In the genomic region with DNA sequence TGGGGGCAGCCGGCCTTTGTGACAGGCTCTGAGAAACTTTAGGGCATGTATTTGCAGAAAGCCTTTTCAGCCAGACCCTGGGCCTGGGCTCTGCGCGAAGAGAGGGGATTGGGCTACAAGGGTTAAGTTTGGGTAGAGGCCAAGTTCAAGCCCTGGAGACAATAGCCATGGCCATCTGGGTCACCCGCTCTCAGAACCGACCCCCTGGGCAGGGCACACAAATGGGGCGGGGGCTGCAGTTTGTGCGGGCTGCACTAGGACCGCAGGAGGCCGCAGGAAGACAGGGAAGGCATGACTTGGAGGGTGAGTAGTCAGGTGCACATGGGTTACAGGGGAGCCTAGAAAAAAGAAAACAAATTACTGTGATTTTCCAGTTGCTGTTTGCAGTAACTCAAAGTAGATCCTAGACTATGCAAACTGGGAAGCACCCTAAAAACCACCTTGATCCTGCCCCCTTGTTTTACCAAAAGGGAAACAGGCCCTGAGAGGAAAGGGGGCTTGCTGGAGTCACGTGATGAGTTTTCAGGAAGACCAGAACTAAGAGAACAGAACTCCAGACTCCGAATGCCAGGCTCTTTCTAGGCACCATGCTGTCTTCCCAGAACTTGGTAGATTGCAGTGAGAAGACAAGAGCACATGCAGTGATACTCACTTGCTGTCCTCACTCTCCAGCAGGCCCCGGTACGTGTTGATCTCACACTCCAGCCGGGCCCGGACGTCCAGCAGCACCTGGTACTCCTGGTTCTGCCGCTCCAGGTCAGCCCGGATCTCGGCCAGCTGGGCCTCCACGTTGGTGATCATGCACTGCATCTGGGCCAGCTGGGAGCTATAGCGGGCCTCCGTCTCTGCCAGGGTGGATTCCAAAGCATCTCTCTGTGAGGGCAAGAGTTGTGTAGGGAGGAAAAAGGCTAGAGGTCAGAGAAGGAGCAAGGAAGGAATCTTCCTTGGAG, we compare ENCODE assay signal across 1 cellular context.
TF ChIP-seq lines count a peak whose summit lies in the region.

No MANE protein-coding gene starts in this region.

TF ChIP-seq in HepG2, 621 proteins besides CTCF, POLR2A, EP300 and RAD21:
- TF ChIP-seq ZNF282 (IDR thresholded peaks at IDR 0.05; ENCODE audit: partially characterized antibody) (no peak), SNAI1 (CRISPR knock-in tag; IDR thresholded peaks at IDR 0.05; ENCODE audit: borderline replicate concordance) (no peak), CBFB (CRISPR knock-in tag; IDR thresholded peaks at IDR 0.05) (no peak), ZNF572 (CRISPR knock-in tag; IDR thresholded peaks at IDR 0.05) (no peak), ZNF782 (CRISPR knock-in tag; IDR thresholded peaks at IDR 0.05; ENCODE audit: borderline replicate concordance) (no peak), MTF2 (CRISPR knock-in tag; IDR thresholded peaks at IDR 0.05; ENCODE audit: borderline replicate concordance) (no peak), ZNF75D (CRISPR knock-in tag; IDR thresholded peaks at IDR 0.05; ENCODE audit: borderline replicate concordance) (no peak), KDM3A (CRISPR knock-in tag; IDR thresholded peaks at IDR 0.05; ENCODE audit: low read depth) (no peak), ZFP90 (CRISPR knock-in tag; IDR thresholded peaks at IDR 0.05; ENCODE audit: borderline replicate concordance) (no peak), ZNF430 (CRISPR knock-in tag; IDR thresholded peaks at IDR 0.05) (no peak), ZZZ3 (CRISPR knock-in tag; IDR thresholded peaks at IDR 0.05; ENCODE audit: borderline replicate concordance) (no peak), HIVEP1 (CRISPR knock-in tag; IDR thresholded peaks at IDR 0.05) (no peak), HDAC6 (IDR thresholded peaks at IDR 0.05; ENCODE audit: low read depth, low read length) (no peak), BRF2 (CRISPR knock-in tag; IDR thresholded peaks at IDR 0.05) (no peak), USF2 (IDR thresholded peaks at IDR 0.05; ENCODE audit: low read depth, low read length) (0 out of 2 replicates have a peak, but pooled peaks have one; percentile 30), USF2 (CRISPR knock-in tag; IDR thresholded peaks at IDR 0.05; ENCODE audit: borderline replicate concordance) (no peak), ZNF354B (CRISPR knock-in tag; IDR thresholded peaks at IDR 0.05) (no peak), RAD51 (IDR thresholded peaks at IDR 0.05; ENCODE audit: borderline replicate concordance) (peak; percentile 76; the same call in 1 of the 2 replicates)
- TF ChIP-seq, protein P1, sequence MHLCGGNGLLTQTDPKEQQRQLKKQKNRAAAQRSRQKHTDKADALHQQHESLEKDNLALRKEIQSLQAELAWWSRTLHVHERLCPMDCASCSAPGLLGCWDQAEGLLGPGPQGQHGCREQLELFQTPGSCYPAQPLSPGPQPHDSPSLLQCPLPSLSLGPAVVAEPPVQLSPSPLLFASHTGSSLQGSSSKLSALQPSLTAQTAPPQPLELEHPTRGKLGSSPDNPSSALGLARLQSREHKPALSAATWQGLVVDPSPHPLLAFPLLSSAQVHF (CRISPR knock-in tag; IDR thresholded peaks at IDR 0.05): no peak
